In genomic region chr9:124574944-124575343, GRCh38 we compare ENCODE assay signal across 14 cellular contexts.
DNase-seq lines count a peak whose midpoint lies in the region; ATAC-seq, FAIRE-seq and TF ChIP-seq lines count a peak whose summit lies in the region.
"Had no signal": no experiment of that assay in that cellular context is flagged by ENCODE, and none has a peak within 500 bp of the region (broad histone marks: within the 10 kb centered on the region; RNA-seq: fewer than 3 reads in every experiment).

No MANE protein-coding gene starts in this region.

- no peak overlapping the region for H3K4me3 ChIP-seq in HFF-Myc (replicated peaks; ENCODE audit: low read depth, low read length)
- no peak overlapping the region for H3K4me3 ChIP-seq in mesenchymal stem cell (ENCODE audit: insufficient read depth in 1 of 2, low read depth in 1 of 2, low read length in 2 of 2)
- H3K4me3 ChIP-seq: colonic mucosa had no signal

- no peak overlapping the region for H3K4me2 ChIP-seq in mesenchymal stem cell (ENCODE audit: low read length, poor library complexity, severe bottlenecking)

- H3K23ac ChIP-seq in mesenchymal stem cell (ENCODE audit: low read length in 2 of 2): no peak overlapping the region

- H4K91ac ChIP-seq in mesenchymal stem cell (ENCODE audit: low read length): peak overlapping the region; percentile 29

- H2BK5ac ChIP-seq in mesenchymal stem cell (ENCODE audit: low read depth, low read length, poor library complexity, severe bottlenecking): no peak overlapping the region

- no peak overlapping the region for H2AK5ac ChIP-seq in mesenchymal stem cell (ENCODE audit: low read length, severe bottlenecking)

- H3K9me3 ChIP-seq in mesenchymal stem cell (ENCODE audit: control insufficient read depth, low read length): no peaks in the 10 kb centered on the region
- H3K9me3 ChIP-seq: colonic mucosa had no signal

- no peaks in the 10 kb centered on the region for H3K27me3 ChIP-seq in mesenchymal stem cell (ENCODE audit: control insufficient read depth in 1 of 2, insufficient read depth in 1 of 2, low read length in 2 of 2)
- H3K27me3 ChIP-seq: colonic mucosa had no signal

- no peak for TF ChIP-seq CTCF in HFF-Myc (IDR thresholded peaks at IDR 0.05; ENCODE audit: low read depth, low read length, missing control alignments)
- no peak for TF ChIP-seq CTCF in D721Med (IDR thresholded peaks at IDR 0.05; ENCODE audit: insufficient read depth, missing control alignments)

- H3K79me1 ChIP-seq in mesenchymal stem cell (replicated peaks; ENCODE audit: low read length, poor library complexity, severe bottlenecking): no peaks in the 10 kb centered on the region

- no peak overlapping the region for H3K4ac ChIP-seq in mesenchymal stem cell (ENCODE audit: low read depth in 1 of 2, low read length in 2 of 2)

- ATAC-seq in HG02852 (IDR thresholded peaks at IDR 0.05; ENCODE audit: unreplicated experiment): no peak

- H3K18ac ChIP-seq in mesenchymal stem cell (ENCODE audit: low read depth in 1 of 2, low read length in 2 of 2): no peak overlapping the region

- H2BK15ac ChIP-seq in mesenchymal stem cell (ENCODE audit: low read depth, poor library complexity, severe bottlenecking): no peak overlapping the region

- no peak overlapping the region for H3K9ac ChIP-seq in mesenchymal stem cell (ENCODE audit: low read length)

- no peak for FAIRE-seq in D721Med (lab: Jason Lieb, UNC)

- peak overlapping the region; percentile 0 for H3K27ac ChIP-seq in mesenchymal stem cell (ENCODE audit: low read length, poor library complexity, severe bottlenecking)
- H3K27ac ChIP-seq: colonic mucosa had no signal

- WGBS in mesenchymal stem cell: 47% methylated on average over 5 of the region's 5 CpGs

- no peaks in the 10 kb centered on the region for H3K36me3 ChIP-seq in mesenchymal stem cell (ENCODE audit: control insufficient read depth in 1 of 2, insufficient read depth in 2 of 2, low read depth in 1 of 2, low read length in 2 of 2)
- H3K36me3 ChIP-seq: colonic mucosa had no signal

- H2AFZ ChIP-seq in mesenchymal stem cell (ENCODE audit: low read depth, low read length): no peak overlapping the region

- H3K14ac ChIP-seq in mesenchymal stem cell (ENCODE audit: low read length in 2 of 2): no peak overlapping the region

- peaks cover 4% of the 10 kb centered on the region for H3K4me1 ChIP-seq in mesenchymal stem cell (ENCODE audit: control insufficient read depth, insufficient read depth, low read depth, low read length)
- H3K4me1 ChIP-seq: colonic mucosa had no signal

- DNase-seq in AG08396 (ENCODE audit: low spot score): peak; percentile 58
- peak; percentile 66 for DNase-seq in HFF-Myc (ENCODE audit: extremely low read depth, low read depth)
- peak; percentile 64 for DNase-seq in astrocyte of the hippocampus (ENCODE audit: low read depth, low spot score)
- DNase-seq in mesenchymal stem cell: peak; percentile 96
- DNase-seq in NCI-H446 (lab: John Stamatoyannopoulos, UW): no peak
- no peak for DNase-seq in NCI-H187 (lab: John Stamatoyannopoulos, UW)
- DNase-seq in D721Med (ENCODE audit: insufficient read length, low spot score): no peak
- DNase-seq: activated CD4-positive, alpha-beta T cell treated with anti-CD3 and anti-CD28 coated beads for 4 hours; activated gamma-delta T cell; colonic mucosa; head of caudate nucleus; NCI-H2227 treated with DMSO at 0.1 percent for 48 hours; SHP77 had no signal

- no peak overlapping the region for H2BK120ac ChIP-seq in mesenchymal stem cell (ENCODE audit: low read depth, low read length)

- peak overlapping the region in 1 of 2 experiments; percentile 30 for H2BK12ac ChIP-seq in mesenchymal stem cell (ENCODE audit: low read length in 2 of 2)

- no peak overlapping the region for H4K8ac ChIP-seq in mesenchymal stem cell (ENCODE audit: low read length)

Comparison
In these comparisons a context has a peak if more than half of its experiments do, and no peak if none do; other contexts are left out.
1. DNase-seq: peak in AG08396 (single experiment), HFF-Myc (single experiment), astrocyte of the hippocampus (single experiment) and mesenchymal stem cell (single experiment); none in NCI-H446 (0 of 2), NCI-H187 (0 of 2) and D721Med (single experiment).